14 cellular contexts compared by ENCODE assay signal in the genomic region with DNA sequence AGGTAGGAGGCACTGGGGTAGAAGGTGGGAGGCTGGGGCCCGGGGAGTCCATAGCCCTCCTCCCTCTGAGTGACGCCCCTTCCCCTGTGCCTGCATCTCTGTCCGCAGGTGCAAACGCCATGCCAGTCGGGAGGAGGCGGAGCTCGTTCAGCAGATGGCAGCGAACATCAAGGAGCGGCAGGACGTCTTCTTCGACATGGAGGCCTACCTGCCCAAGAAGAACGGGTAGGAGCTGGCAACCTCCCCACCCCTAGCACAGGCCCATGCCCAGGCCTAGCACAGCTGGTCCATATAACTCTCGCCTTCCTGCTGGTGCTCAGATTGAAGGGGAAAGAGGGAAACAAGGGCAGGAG. TPM values are rescaled to one million over a fixed set of nuclear protein-coding genes. Genes with fewer than 3 reads are reported as not detected.
DNase-seq lines count a peak whose midpoint lies in the region; ATAC-seq and TF ChIP-seq lines count a peak whose summit lies in the region.
"Had no signal": no experiment of that assay in that cellular context is flagged by ENCODE, and none has a peak within 500 bp of the region (broad histone marks: within the 10 kb centered on the region; RNA-seq: fewer than 3 reads in every experiment).

No MANE protein-coding gene starts in this region.

- H2BK20ac ChIP-seq in IMR-90 (ENCODE audit: low read depth, low read length): peak overlapping the region; percentile 15

- H3K9me3 ChIP-seq in CD4-positive, alpha-beta T cell (ENCODE audit: control insufficient read depth, low read length): no peaks in the 10 kb centered on the region
- H3K9me3 ChIP-seq in IMR-90 (ENCODE audit: control insufficient read depth, insufficient read depth, low read length): no peaks in the 10 kb centered on the region
- no peaks in the 10 kb centered on the region for H3K9me3 ChIP-seq in CD4-positive, alpha-beta memory T cell (ENCODE audit: control insufficient read depth in 1 of 2, low read length in 2 of 2)
- H3K9me3 ChIP-seq: left lung, thyroid gland had no signal

- H3K36me3 ChIP-seq in IMR-90 (ENCODE audit: control insufficient read depth, insufficient read depth, low read length) (peaks cover 25% of the 10 kb centered on the region), brain microvascular endothelial cell (replicated peaks) (peaks cover 15% of the 10 kb centered on the region)
- no peaks in the 10 kb centered on the region for H3K36me3 ChIP-seq in CD4-positive, alpha-beta memory T cell (ENCODE audit: insufficient read depth, low read length)
- H3K36me3 ChIP-seq: thyroid gland had no signal

- H2BK5ac ChIP-seq in IMR-90 (ENCODE audit: low read depth, low read length, poor library complexity, severe bottlenecking): peak overlapping the region; percentile 15

- H3K4me1 Mint-ChIP-seq in CD4-positive, alpha-beta T cell (ENCODE audit: low read depth): peaks cover 8% of the 10 kb centered on the region
- H3K4me1 Mint-ChIP-seq in nephron progenitor cell: peaks cover 19% of the 10 kb centered on the region
- H3K4me1 Mint-ChIP-seq in CD4-positive, alpha-beta memory T cell: peaks cover 0 to 5% (median 4%) of the 10 kb centered on the region in 4 donors
- H3K4me1 Mint-ChIP-seq: activated T-helper 17 cell treated with anti-CD3 and anti-CD28 coated beads, Interleukin-2, amount 50 U/mL, for 72 hours had no signal

- 46% methylated on average over 4 of the region's 13 CpGs; no CpG with 5 or more reads in 1 of the 2 experiments for WGBS in IMR-90 (ENCODE audit: extremely low coverage in 2 of 2, insufficient read length in 1 of 2), 2 experiments

- H2AK9ac ChIP-seq in IMR-90 (replicated peaks; ENCODE audit: low read depth, low read length, poor library complexity): peak overlapping the region; percentile 17

- peaks cover 11% of the 10 kb centered on the region for H3K4me1 ChIP-seq in IMR-90 (ENCODE audit: control insufficient read depth, insufficient read depth, low read length)
- H3K4me1 ChIP-seq in CD4-positive, alpha-beta memory T cell (ENCODE audit: insufficient read depth, low read length): peaks cover 8% of the 10 kb centered on the region
- H3K4me1 ChIP-seq: left lung had no signal

- no peak overlapping the region for H3K27ac ChIP-seq in CD4-positive, alpha-beta T cell (ENCODE audit: low read depth, low read length)
- H3K27ac ChIP-seq in IMR-90 (ENCODE audit: insufficient read depth, low read length) (peak overlapping the region; percentile 33; the same call in 1 of the 2 replicates), brain microvascular endothelial cell (peak overlapping the region; percentile 67)
- H3K27ac ChIP-seq in CD4-positive, alpha-beta memory T cell (ENCODE audit: low read depth, low read length): no peak overlapping the region
- H3K27ac ChIP-seq: left lung, thyroid gland, VCaP had no signal

- H3K18ac ChIP-seq in IMR-90 (ENCODE audit: low read depth, low read length): peak overlapping the region; percentile 18; the same call in 1 of the 2 replicates

- no peak overlapping the region for H3K4me2 ChIP-seq in IMR-90 (ENCODE audit: low read depth, low read length)

- no peak overlapping the region for H3K56ac ChIP-seq in IMR-90 (ENCODE audit: extremely low read depth, insufficient read depth, low read length)

- no peaks in the 10 kb centered on the region for H3K27me3 Mint-ChIP-seq in CD4-positive, alpha-beta T cell
- H3K27me3 Mint-ChIP-seq in nephron progenitor cell (ENCODE audit: low read depth, poor library complexity): peaks cover 8% of the 10 kb centered on the region
- no peaks in the 10 kb centered on the region for H3K27me3 Mint-ChIP-seq in CD4-positive, alpha-beta memory T cell
- H3K27me3 Mint-ChIP-seq: activated T-helper 17 cell treated with anti-CD3 and anti-CD28 coated beads, Interleukin-2, amount 50 U/mL, for 72 hours had no signal

- H3K27me3 ChIP-seq in CD4-positive, alpha-beta T cell (ENCODE audit: control insufficient read depth, insufficient read depth, low read length): no peaks in the 10 kb centered on the region
- H3K27me3 ChIP-seq in IMR-90 (ENCODE audit: control insufficient read depth, insufficient read depth, low read length) (no peaks in the 10 kb centered on the region), brain microvascular endothelial cell (replicated peaks) (no peaks in the 10 kb centered on the region)
- H3K27me3 ChIP-seq in CD4-positive, alpha-beta memory T cell (ENCODE audit: insufficient read depth, low read length): no peaks in the 10 kb centered on the region
- H3K27me3 ChIP-seq: left lung, thyroid gland had no signal

- H3K27ac Mint-ChIP-seq in CD4-positive, alpha-beta T cell: peak overlapping the region; percentile 78
- H3K27ac Mint-ChIP-seq in nephron progenitor cell: peak overlapping the region; percentile 77
- H3K27ac Mint-ChIP-seq in CD4-positive, alpha-beta memory T cell: peak overlapping the region in 3 of 7 donors; percentile 37 to 80 (median 57)

- peaks cover 6% of the 10 kb centered on the region for H3K36me3 Mint-ChIP-seq in CD4-positive, alpha-beta T cell (ENCODE audit: low read depth)
- peaks cover 4% of the 10 kb centered on the region for H3K36me3 Mint-ChIP-seq in nephron progenitor cell (ENCODE audit: low read depth)
- H3K36me3 Mint-ChIP-seq in CD4-positive, alpha-beta memory T cell: peaks cover 0 to 3% of the 10 kb centered on the region in 2 donors

- in situ Hi-C loops in IMR-90 (cut with MboI; ENCODE audit: low sequenced_read_pairs) (no loop called here), brain microvascular endothelial cell (cut with HindIII; ENCODE audit: low pct_ligation_motif_present, low sequenced_read_pairs) (no loop called here)

- H2AFZ ChIP-seq in IMR-90 (replicated peaks; ENCODE audit: low read length, poor library complexity): peak overlapping the region; percentile 83

- no peak overlapping the region for H3K23ac ChIP-seq in IMR-90 (ENCODE audit: low read depth, low read length)

- dilution Hi-C loops in IMR-90 (cut with HindIII; ENCODE audit: low sequenced_read_pairs, unreplicated experiment): no loop called here

- peak overlapping the region in 1 of 2 experiments; percentile 55; a peak in 2 of 4 replicates for H4K8ac ChIP-seq in IMR-90 (ENCODE audit: low read depth in 2 of 2, low read length in 2 of 2)

- H3K9ac ChIP-seq in IMR-90 (ENCODE audit: low read depth, low read length): no peak overlapping the region

- no peaks in the 10 kb centered on the region for H3K9me3 Mint-ChIP-seq in CD4-positive, alpha-beta T cell
- no peaks in the 10 kb centered on the region for H3K9me3 Mint-ChIP-seq in nephron progenitor cell
- H3K9me3 Mint-ChIP-seq in CD4-positive, alpha-beta memory T cell: no peaks in the 10 kb centered on the region
- H3K9me3 Mint-ChIP-seq: activated T-helper 17 cell treated with anti-CD3 and anti-CD28 coated beads, Interleukin-2, amount 50 U/mL, for 72 hours had no signal

- no peak for TF ChIP-seq POLR2A in IMR-90 (IDR thresholded peaks at IDR 0.05; ENCODE audit: low read depth, low read length)

- H4K91ac ChIP-seq in IMR-90 (ENCODE audit: insufficient read depth, low read depth, low read length): no peak overlapping the region

- peaks cover 6 to 34% of the 10 kb centered on the region in 2 experiments for H3K79me1 ChIP-seq in IMR-90 (ENCODE audit: low read depth in 1 of 2, low read length in 2 of 2)

- H3K4ac ChIP-seq in IMR-90 (ENCODE audit: low read depth, low read length): peak overlapping the region; percentile 62

- no peak overlapping the region; the same call in 1 of the 2 replicates for H4K5ac ChIP-seq in IMR-90 (ENCODE audit: low read depth, low read length)

- H3K9me1 ChIP-seq in IMR-90 (ENCODE audit: insufficient read depth, low read length): peaks cover 10% of the 10 kb centered on the region; the same call in 1 of the 2 replicates

- TF ChIP-seq CTCF in CD4-positive, alpha-beta T cell (IDR thresholded peaks at IDR 0.05): no peak
- no peak for TF ChIP-seq CTCF in IMR-90 (conservative IDR thresholded peaks at IDR 0.05; ENCODE audit: low read depth, low read length)
- TF ChIP-seq CTCF in brain microvascular endothelial cell (IDR thresholded peaks at IDR 0.05; ENCODE audit: low read depth, low read length, missing control alignments): no peak
- no peak for TF ChIP-seq CTCF in nephron progenitor cell (IDR thresholded peaks at IDR 0.05)

- no peak for ATAC-seq in CD4-positive, alpha-beta T cell (ENCODE audit: poor library complexity)
- no peak for ATAC-seq in IMR-90 (ENCODE audit: low read depth)
- ATAC-seq in HG02571 (IDR thresholded peaks at IDR 0.05; ENCODE audit: unreplicated experiment): no peak

- H3K4me3 ChIP-seq in IMR-90 (ENCODE audit: insufficient read depth, low read depth, low read length): no peak overlapping the region
- H3K4me3 ChIP-seq in brain microvascular endothelial cell (ENCODE audit: low read depth, low read length): no peak overlapping the region
- no peak overlapping the region for H3K4me3 ChIP-seq in CD4-positive, alpha-beta memory T cell (ENCODE audit: low read length in 2 of 2)
- H3K4me3 ChIP-seq: left lung, thyroid gland had no signal

- no TSS peak for BruUV-seq in IMR-90 (replicated peaks; lab: Mats Ljungman, UMichigan)

- peak overlapping the region; percentile 36 for H2BK120ac ChIP-seq in IMR-90 (ENCODE audit: low read depth, low read length)

- H3K14ac ChIP-seq in IMR-90 (replicated peaks; ENCODE audit: low read depth, low read length): peak overlapping the region; percentile 30

- peaks cover 7% of the 10 kb centered on the region for H4K20me1 ChIP-seq in IMR-90 (ENCODE audit: insufficient read depth, low read length)

- CTCF ChIA-PET in CD4-positive, alpha-beta T cell (lab: Charles Lee): no interaction called here
- CTCF ChIA-PET in IMR-90 (lab: Yijun Ruan, JAX): no interaction called here
- CTCF ChIA-PET in CD4-positive, alpha-beta memory T cell (lab: Charles Lee; ENCODE audit: partially characterized antibody): no interaction called here

- H2BK15ac ChIP-seq in IMR-90 (ENCODE audit: low read depth, low read length): no peak overlapping the region

- peak overlapping the region; percentile 32 for H2AK5ac ChIP-seq in IMR-90 (ENCODE audit: low read depth, low read length)

- H3K4me3 Mint-ChIP-seq in CD4-positive, alpha-beta T cell: no peak overlapping the region
- H3K4me3 Mint-ChIP-seq in nephron progenitor cell: no peak overlapping the region
- no peak overlapping the region for H3K4me3 Mint-ChIP-seq in CD4-positive, alpha-beta memory T cell
- H3K4me3 Mint-ChIP-seq: activated T-helper 17 cell treated with anti-CD3 and anti-CD28 coated beads, Interleukin-2, amount 50 U/mL, for 72 hours had no signal

- DNase-seq in CD4-positive, alpha-beta T cell: no peak
- DNase-seq in IMR-90 (no peak), brain microvascular endothelial cell (no peak), nephron progenitor cell (peak; percentile 33), 8988T (no peak), ecto neural progenitor cell (ENCODE audit: low spot score) (no peak)
- no peak for DNase-seq in CD4-positive, alpha-beta memory T cell
- DNase-seq: DMS153, left lung, NCI-H1436, thyroid gland had no signal

- TF ChIP-seq RAD21 in IMR-90 (IDR thresholded peaks at IDR 0.05; ENCODE audit: low read length): no peak

- intact Hi-C loops in CD4-positive, alpha-beta T cell (cut with DNase I, micrococcal nuclease): no loop called here
- intact Hi-C loops in IMR-90 (cut with micrococcal nuclease): no loop called here
- intact Hi-C loops in CD4-positive, alpha-beta memory T cell (cut with micrococcal nuclease): no loop called here

- POLR2A ChIA-PET in CD4-positive, alpha-beta T cell (lab: Charles Lee): no interaction called here
- POLR2A ChIA-PET in IMR-90 (lab: Charles Lee; ENCODE audit: unreplicated experiment): no interaction called here
- POLR2A ChIA-PET in CD4-positive, alpha-beta memory T cell (lab: Charles Lee; ENCODE audit: partially characterized antibody): no interaction called here

RNA-seq across cellular contexts. Expression of gene TMEM120B, which starts 35.6 kb away (rescaled TPM):
- 1 to 10 TPM; 7.3 to 7.7 TPM for total RNA-seq in CD4-positive, alpha-beta T cell
- total RNA-seq in IMR-90 (2012; rRNA removed): 9.2 and 10.6 TPM in 2 replicates
- polyA plus RNA-seq in IMR-90 (2012; rRNA removed): 18.3 and 18.4 TPM in 2 replicates
- 7.7 and 14.0 TPM in 2 replicates for polyA plus RNA-seq in IMR-90 (2012; cell fraction: cytosol; rRNA removed)
- 83.2 and 114 TPM in 2 replicates for polyA plus RNA-seq in IMR-90 (2012; cell fraction: nucleus; rRNA removed; ENCODE audit: low replicate concordance)
- 10 to 100 TPM; 11.3 to 12.8 TPM for total RNA-seq in CD4-positive, alpha-beta memory T cell
- 1 to 10 TPM; 3.3 to 3.5 TPM for polyA plus RNA-seq in CD4-positive, alpha-beta memory T cell

RNA-seq across cellular contexts. Expression of gene RHOF, which starts 45.3 kb away (rescaled TPM):
- 100 to 1,000 TPM; 155 to 164 TPM for total RNA-seq in CD4-positive, alpha-beta T cell
- total RNA-seq in IMR-90 (2012; rRNA removed): 3.0 and 3.9 TPM in 2 replicates
- 5.1 and 5.3 TPM in 2 replicates for polyA plus RNA-seq in IMR-90 (2012; rRNA removed)
- 4.7 and 7.8 TPM in 2 replicates for polyA plus RNA-seq in IMR-90 (2012; cell fraction: cytosol; rRNA removed)
- polyA plus RNA-seq in IMR-90 (2012; cell fraction: nucleus; rRNA removed; ENCODE audit: low replicate concordance): 14.0 and 15.7 TPM in 2 replicates
- 100 to 1,000 TPM; 137 to 138 TPM for total RNA-seq in CD4-positive, alpha-beta memory T cell
- 100 to 1,000 TPM in 1 of 2 donors, 10 to 100 TPM in 1; 72.6 to 106 TPM for polyA plus RNA-seq in CD4-positive, alpha-beta memory T cell

RNA-seq across cellular contexts. Expression of gene SETD1B, which starts 55.6 kb away (rescaled TPM):
- 100 to 1,000 TPM; 146 to 151 TPM for total RNA-seq in CD4-positive, alpha-beta T cell
- 0.83 and 0.90 TPM in 2 replicates for total RNA-seq in IMR-90 (2012; rRNA removed)
- polyA plus RNA-seq in IMR-90 (2012; rRNA removed): 5.1 and 5.5 TPM in 2 replicates
- 3.1 and 3.5 TPM in 2 replicates for polyA plus RNA-seq in IMR-90 (2012; cell fraction: cytosol; rRNA removed)
- polyA plus RNA-seq in IMR-90 (2012; cell fraction: nucleus; rRNA removed; ENCODE audit: low replicate concordance): 14.8 and 15.1 TPM in 2 replicates
- total RNA-seq in CD4-positive, alpha-beta memory T cell: 10 to 100 TPM; 67.1 to 69.3 TPM
- 1 to 10 TPM in 1 of 2 donors, under 1 TPM in 1; 0.13 to 3.3 TPM for polyA plus RNA-seq in CD4-positive, alpha-beta memory T cell

Comparison
In these comparisons a context has a peak if more than half of its experiments do, and no peak if none do; other contexts are left out.
1. H3K27ac ChIP-seq: peak in IMR-90 (single experiment) and brain microvascular endothelial cell (single experiment); none in CD4-positive, alpha-beta T cell (single experiment) and CD4-positive, alpha-beta memory T cell (single experiment).
2. RNA of gene RHOF, which starts 45.3 kb away (total RNA-seq): 155 to 164 TPM in CD4-positive, alpha-beta T cell and 137 to 138 TPM in CD4-positive, alpha-beta memory T cell; 3.0 to 3.9 TPM in IMR-90; every median in the first group is over 10 times any median in the second.
3. RNA of gene SETD1B, which starts 55.6 kb away (total RNA-seq): 146 to 151 TPM in CD4-positive, alpha-beta T cell and 67.1 to 69.3 TPM in CD4-positive, alpha-beta memory T cell; 0.83 to 0.90 TPM in IMR-90; every median in the first group is over 10 times any median in the second.